In genomic region chr9:85258823-85259370, GRCh38 we compare ENCODE assay signal across 8 cellular contexts.
DNase-seq lines count a peak whose midpoint lies in the region; ATAC-seq and TF ChIP-seq lines count a peak whose summit lies in the region.

No MANE protein-coding gene starts in this region.

- no peak overlapping the region for H3K27ac ChIP-seq in GM23338 (ENCODE audit: low read depth)
- no peak overlapping the region for H3K27ac ChIP-seq in right cardiac atrium (ENCODE audit: low read length)
- no peak overlapping the region for H3K27ac ChIP-seq in smooth muscle cell (ENCODE audit: low read depth)

- no peak overlapping the region for H3K4me3 ChIP-seq in GM23338
- no peak overlapping the region for H3K4me3 ChIP-seq in adipocyte (ENCODE audit: low read length)
- no peak overlapping the region for H3K4me3 ChIP-seq in right cardiac atrium (ENCODE audit: low read length)
- H3K4me3 ChIP-seq in smooth muscle cell, result no peak overlapping the region

- H3K27me3 ChIP-seq in GM23338 (ENCODE audit: insufficient read depth), result no peaks in the 10 kb centered on the region
- H3K27me3 ChIP-seq in adipocyte (replicated peaks; ENCODE audit: control insufficient read depth, insufficient read depth, low read length), result no peaks in the 10 kb centered on the region
- no peaks in the 10 kb centered on the region for H3K27me3 ChIP-seq in right cardiac atrium (ENCODE audit: control insufficient read depth, insufficient read depth)
- no peaks in the 10 kb centered on the region for H3K27me3 ChIP-seq in smooth muscle cell (ENCODE audit: low read depth)

- H3K4me2 ChIP-seq in GM23338 (no peak overlapping the region), smooth muscle cell (peak overlapping the region; percentile 76)

- ATAC-seq in GM23338 (peak; percentile 100), right cardiac atrium (peak; percentile 83 to 88), HG03196 (IDR thresholded peaks at IDR 0.05; ENCODE audit: unreplicated experiment) (no peak)

- H3K27ac Mint-ChIP-seq in GM23338, result no peak overlapping the region

- H3K9ac ChIP-seq in adipocyte (ENCODE audit: low read length), result no peak overlapping the region
- no peak overlapping the region for H3K9ac ChIP-seq in smooth muscle cell (ENCODE audit: low read depth)

- H3F3A ChIP-seq in GM23338 (replicated peaks; ENCODE audit: low read depth) (no peaks in the 10 kb centered on the region), smooth muscle cell (ENCODE audit: low read depth) (no peaks in the 10 kb centered on the region)

- H3K4me1 ChIP-seq in GM23338 (ENCODE audit: insufficient read depth) (no peaks in the 10 kb centered on the region), adipocyte (ENCODE audit: control insufficient read depth, insufficient read depth, low read length) (no peaks in the 10 kb centered on the region), right cardiac atrium (ENCODE audit: control insufficient read depth, insufficient read depth, low read length) (no peaks in the 10 kb centered on the region), smooth muscle cell (ENCODE audit: low read depth) (no peaks in the 10 kb centered on the region)

- no peaks in the 10 kb centered on the region; the same call in 1 of the 3 replicates for H3K9me3 Mint-ChIP-seq in GM23338

- H3K36me3 Mint-ChIP-seq in GM23338 (ENCODE audit: low read depth), result peaks cover 6% of the 10 kb centered on the region; the same call in 1 of the 3 replicates

- H3K4me1 Mint-ChIP-seq in GM23338, result peaks cover 4% of the 10 kb centered on the region; the same call in 2 of the 3 replicates

- H3K36me3 ChIP-seq in GM23338 (ENCODE audit: insufficient read depth) (no peaks in the 10 kb centered on the region), adipocyte (ENCODE audit: control insufficient read depth, insufficient read depth, low read length, severe bottlenecking) (no peaks in the 10 kb centered on the region), smooth muscle cell (ENCODE audit: low read depth) (no peaks in the 10 kb centered on the region)

- H3K79me2 ChIP-seq in GM23338 (replicated peaks; ENCODE audit: insufficient read depth) (no peaks in the 10 kb centered on the region), smooth muscle cell (ENCODE audit: low read depth) (no peaks in the 10 kb centered on the region)

- H4K20me1 ChIP-seq in GM23338 (replicated peaks; ENCODE audit: insufficient read depth), result no peaks in the 10 kb centered on the region; the same call in 1 of the 2 replicates
- no peaks in the 10 kb centered on the region for H4K20me1 ChIP-seq in smooth muscle cell (ENCODE audit: low read depth)

- H2AFZ ChIP-seq in GM23338 (no peak overlapping the region), smooth muscle cell (ENCODE audit: low read depth) (peak overlapping the region; percentile 35)

- DNase-seq in activated CD4-positive, alpha-beta T cell treated with anti-CD3 and anti-CD28 coated beads for 48 hours, result peak; percentile 42
- DNase-seq in activated CD4-positive, alpha-beta T cell treated with anti-CD3 and anti-CD28 coated beads for 1 hour, result no peak
- peak; percentile 84 for DNase-seq in GM23338 (ENCODE audit: low spot score)
- DNase-seq in NCI-H146 (lab: John Stamatoyannopoulos, UW), result peak; percentile 5
- peak; percentile 7 for DNase-seq in adipocyte (ENCODE audit: low read depth)
- peak; percentile 53 to 74 (median 72) for DNase-seq in right cardiac atrium
- DNase-seq in smooth muscle cell (lab: John Stamatoyannopoulos, UW; ENCODE audit: unreplicated experiment), result peak; percentile 8

- TF ChIP-seq CTCF in GM23338 (conservative IDR thresholded peaks at IDR 0.05; ENCODE audit: low read depth in 2 of 2), result peak; percentile 78 to 97
- TF ChIP-seq CTCF in smooth muscle cell (IDR thresholded peaks at IDR 0.05; ENCODE audit: borderline replicate concordance, insufficient read depth, poor library complexity, severe bottlenecking), result peak; percentile 82

- H3K4me3 Mint-ChIP-seq in GM23338, result no peak overlapping the region

- intact Hi-C loops in right cardiac atrium (cut with DNase I), result loop anchor here in 2 of 4 donors (5.0 to 10.0 kb wide), 2 partner anchors 854 to 862 kb away; no protein-coding TSS in a partner anchor

- WGBS in right cardiac atrium, result 32% methylated on average over 10 of the region's 10 CpGs
- 28% methylated on average over 10 of the region's 10 CpGs for WGBS in smooth muscle cell (ENCODE audit: low lambda C conversion rate)

- H3K9me3 ChIP-seq in adipocyte (ENCODE audit: control insufficient read depth, low read length) (no peaks in the 10 kb centered on the region), right cardiac atrium (ENCODE audit: control insufficient read depth, low read length) (no peaks in the 10 kb centered on the region), smooth muscle cell (replicated peaks; ENCODE audit: low read depth) (peaks cover 5% of the 10 kb centered on the region)

- H3K9me2 ChIP-seq in GM23338 (ENCODE audit: insufficient read depth), result no peaks in the 10 kb centered on the region

- no peaks in the 10 kb centered on the region for H3K27me3 Mint-ChIP-seq in GM23338 (ENCODE audit: insufficient read depth, low read depth, poor library complexity)

TF ChIP-seq in GM23338, 12 proteins besides CTCF, POLR2A, EP300 and RAD21:
- 0 out of 2 replicates have a peak, but pooled peaks have one; percentile 31 for TF ChIP-seq CREB1 (CRISPR knock-in tag; IDR thresholded peaks at IDR 0.05; ENCODE audit: low read depth)
- TF ChIP-seq POLR2AphosphoS5 (IDR thresholded peaks at IDR 0.05; ENCODE audit: low read depth), result no peak
